ENCODE assay signal across 1 cellular context in the genomic region with DNA sequence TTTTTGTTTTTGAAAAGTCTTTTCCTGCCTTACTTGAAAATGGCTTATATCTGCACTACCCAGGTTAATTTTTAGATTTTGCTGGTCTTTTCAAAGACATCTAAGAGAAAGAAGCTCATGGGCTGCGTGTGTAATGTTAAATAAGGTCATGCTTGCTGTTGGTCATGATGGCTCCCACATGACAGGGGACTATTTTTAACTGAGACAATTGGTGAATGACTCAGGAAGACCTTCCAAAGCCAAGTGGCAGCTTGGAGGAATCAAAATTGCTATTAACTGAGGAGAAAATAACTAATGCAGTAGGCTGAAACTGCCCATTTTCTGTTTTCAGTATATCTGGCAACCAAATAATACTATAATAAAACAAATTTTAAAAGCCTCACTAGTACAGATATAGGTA.
TF ChIP-seq lines count a peak whose summit lies in the region.

No MANE protein-coding gene starts in this region.

TF ChIP-seq in GM23338, 12 proteins besides CTCF, POLR2A, EP300 and RAD21 (continued from another document):
- TF ChIP-seq, protein P1, sequence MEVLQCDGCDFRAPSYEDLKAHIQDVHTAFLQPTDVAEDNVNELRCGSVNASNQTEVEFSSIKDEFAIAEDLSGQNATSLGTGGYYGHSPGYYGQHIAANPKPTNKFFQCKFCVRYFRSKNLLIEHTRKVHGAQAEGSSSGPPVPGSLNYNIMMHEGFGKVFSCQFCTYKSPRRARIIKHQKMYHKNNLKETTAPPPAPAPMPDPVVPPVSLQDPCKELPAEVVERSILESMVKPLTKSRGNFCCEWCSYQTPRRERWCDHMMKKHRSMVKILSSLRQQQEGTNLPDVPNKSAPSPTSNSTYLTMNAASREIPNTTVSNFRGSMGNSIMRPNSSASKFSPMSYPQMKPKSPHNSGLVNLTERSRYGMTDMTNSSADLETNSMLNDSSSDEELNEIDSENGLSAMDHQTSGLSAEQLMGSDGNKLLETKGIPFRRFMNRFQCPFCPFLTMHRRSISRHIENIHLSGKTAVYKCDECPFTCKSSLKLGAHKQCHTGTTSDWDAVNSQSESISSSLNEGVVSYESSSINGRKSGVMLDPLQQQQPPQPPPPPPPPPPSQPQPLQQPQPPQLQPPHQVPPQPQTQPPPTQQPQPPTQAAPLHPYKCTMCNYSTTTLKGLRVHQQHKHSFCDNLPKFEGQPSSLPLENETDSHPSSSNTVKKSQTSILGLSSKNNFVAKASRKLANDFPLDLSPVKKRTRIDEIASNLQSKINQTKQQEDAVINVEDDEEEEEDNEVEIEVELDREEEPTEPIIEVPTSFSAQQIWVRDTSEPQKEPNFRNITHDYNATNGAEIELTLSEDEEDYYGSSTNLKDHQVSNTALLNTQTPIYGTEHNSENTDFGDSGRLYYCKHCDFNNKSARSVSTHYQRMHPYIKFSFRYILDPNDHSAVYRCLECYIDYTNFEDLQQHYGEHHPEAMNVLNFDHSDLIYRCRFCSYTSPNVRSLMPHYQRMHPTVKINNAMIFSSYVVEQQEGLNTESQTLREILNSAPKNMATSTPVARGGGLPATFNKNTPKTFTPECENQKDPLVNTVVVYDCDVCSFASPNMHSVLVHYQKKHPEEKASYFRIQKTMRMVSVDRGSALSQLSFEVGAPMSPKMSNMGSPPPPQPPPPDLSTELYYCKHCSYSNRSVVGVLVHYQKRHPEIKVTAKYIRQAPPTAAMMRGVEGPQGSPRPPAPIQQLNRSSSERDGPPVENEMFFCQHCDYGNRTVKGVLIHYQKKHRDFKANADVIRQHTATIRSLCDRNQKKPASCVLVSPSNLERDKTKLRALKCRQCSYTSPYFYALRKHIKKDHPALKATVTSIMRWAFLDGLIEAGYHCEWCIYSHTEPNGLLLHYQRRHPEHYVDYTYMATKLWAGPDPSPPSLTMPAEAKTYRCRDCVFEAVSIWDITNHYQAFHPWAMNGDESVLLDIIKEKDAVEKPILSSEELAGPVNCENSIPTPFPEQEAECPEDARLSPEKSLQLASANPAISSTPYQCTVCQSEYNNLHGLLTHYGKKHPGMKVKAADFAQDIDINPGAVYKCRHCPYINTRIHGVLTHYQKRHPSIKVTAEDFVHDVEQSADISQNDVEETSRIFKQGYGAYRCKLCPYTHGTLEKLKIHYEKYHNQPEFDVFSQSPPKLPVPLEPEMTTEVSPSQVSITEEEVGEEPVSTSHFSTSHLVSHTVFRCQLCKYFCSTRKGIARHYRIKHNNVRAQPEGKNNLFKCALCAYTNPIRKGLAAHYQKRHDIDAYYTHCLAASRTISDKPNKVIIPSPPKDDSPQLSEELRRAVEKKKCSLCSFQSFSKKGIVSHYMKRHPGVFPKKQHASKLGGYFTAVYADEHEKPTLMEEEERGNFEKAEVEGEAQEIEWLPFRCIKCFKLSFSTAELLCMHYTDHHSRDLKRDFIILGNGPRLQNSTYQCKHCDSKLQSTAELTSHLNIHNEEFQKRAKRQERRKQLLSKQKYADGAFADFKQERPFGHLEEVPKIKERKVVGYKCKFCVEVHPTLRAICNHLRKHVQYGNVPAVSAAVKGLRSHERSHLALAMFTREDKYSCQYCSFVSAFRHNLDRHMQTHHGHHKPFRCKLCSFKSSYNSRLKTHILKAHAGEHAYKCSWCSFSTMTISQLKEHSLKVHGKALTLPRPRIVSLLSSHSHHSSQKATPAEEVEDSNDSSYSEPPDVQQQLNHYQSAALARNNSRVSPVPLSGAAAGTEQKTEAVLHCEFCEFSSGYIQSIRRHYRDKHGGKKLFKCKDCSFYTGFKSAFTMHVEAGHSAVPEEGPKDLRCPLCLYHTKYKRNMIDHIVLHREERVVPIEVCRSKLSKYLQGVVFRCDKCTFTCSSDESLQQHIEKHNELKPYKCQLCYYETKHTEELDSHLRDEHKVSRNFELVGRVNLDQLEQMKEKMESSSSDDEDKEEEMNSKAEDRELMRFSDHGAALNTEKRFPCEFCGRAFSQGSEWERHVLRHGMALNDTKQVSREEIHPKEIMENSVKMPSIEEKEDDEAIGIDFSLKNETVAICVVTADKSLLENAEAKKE (CRISPR knock-in tag; IDR thresholded peaks at IDR 0.05) = no peak
- TF ChIP-seq EZH2phosphoT487 (IDR thresholded peaks at IDR 0.05; ENCODE audit: unreplicated experiment) = no peak
- TF ChIP-seq JUNB (IDR thresholded peaks at IDR 0.05; ENCODE audit: unreplicated experiment) = no peak
- TF ChIP-seq EZH2 (IDR thresholded peaks at IDR 0.05; ENCODE audit: low read depth, unreplicated experiment) = no peak
- TF ChIP-seq, protein P2, sequence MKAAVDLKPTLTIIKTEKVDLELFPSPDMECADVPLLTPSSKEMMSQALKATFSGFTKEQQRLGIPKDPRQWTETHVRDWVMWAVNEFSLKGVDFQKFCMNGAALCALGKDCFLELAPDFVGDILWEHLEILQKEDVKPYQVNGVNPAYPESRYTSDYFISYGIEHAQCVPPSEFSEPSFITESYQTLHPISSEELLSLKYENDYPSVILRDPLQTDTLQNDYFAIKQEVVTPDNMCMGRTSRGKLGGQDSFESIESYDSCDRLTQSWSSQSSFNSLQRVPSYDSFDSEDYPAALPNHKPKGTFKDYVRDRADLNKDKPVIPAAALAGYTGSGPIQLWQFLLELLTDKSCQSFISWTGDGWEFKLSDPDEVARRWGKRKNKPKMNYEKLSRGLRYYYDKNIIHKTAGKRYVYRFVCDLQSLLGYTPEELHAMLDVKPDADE (IDR thresholded peaks at IDR 0.05) = no peak
- TF ChIP-seq CREB1 (CRISPR knock-in tag; IDR thresholded peaks at IDR 0.05; ENCODE audit: low read depth) = no peak
- TF ChIP-seq, protein P3, sequence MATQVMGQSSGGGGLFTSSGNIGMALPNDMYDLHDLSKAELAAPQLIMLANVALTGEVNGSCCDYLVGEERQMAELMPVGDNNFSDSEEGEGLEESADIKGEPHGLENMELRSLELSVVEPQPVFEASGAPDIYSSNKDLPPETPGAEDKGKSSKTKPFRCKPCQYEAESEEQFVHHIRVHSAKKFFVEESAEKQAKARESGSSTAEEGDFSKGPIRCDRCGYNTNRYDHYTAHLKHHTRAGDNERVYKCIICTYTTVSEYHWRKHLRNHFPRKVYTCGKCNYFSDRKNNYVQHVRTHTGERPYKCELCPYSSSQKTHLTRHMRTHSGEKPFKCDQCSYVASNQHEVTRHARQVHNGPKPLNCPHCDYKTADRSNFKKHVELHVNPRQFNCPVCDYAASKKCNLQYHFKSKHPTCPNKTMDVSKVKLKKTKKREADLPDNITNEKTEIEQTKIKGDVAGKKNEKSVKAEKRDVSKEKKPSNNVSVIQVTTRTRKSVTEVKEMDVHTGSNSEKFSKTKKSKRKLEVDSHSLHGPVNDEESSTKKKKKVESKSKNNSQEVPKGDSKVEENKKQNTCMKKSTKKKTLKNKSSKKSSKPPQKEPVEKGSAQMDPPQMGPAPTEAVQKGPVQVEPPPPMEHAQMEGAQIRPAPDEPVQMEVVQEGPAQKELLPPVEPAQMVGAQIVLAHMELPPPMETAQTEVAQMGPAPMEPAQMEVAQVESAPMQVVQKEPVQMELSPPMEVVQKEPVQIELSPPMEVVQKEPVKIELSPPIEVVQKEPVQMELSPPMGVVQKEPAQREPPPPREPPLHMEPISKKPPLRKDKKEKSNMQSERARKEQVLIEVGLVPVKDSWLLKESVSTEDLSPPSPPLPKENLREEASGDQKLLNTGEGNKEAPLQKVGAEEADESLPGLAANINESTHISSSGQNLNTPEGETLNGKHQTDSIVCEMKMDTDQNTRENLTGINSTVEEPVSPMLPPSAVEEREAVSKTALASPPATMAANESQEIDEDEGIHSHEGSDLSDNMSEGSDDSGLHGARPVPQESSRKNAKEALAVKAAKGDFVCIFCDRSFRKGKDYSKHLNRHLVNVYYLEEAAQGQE (IDR thresholded peaks at IDR 0.05; ENCODE audit: unreplicated experiment) = no peak
- no peak for TF ChIP-seq ZNF331 (CRISPR knock-in tag; IDR thresholded peaks at IDR 0.05; ENCODE audit: low read depth)
- no peak for TF ChIP-seq ZNF114 (CRISPR knock-in tag; IDR thresholded peaks at IDR 0.05)
